8 cellular contexts compared by ENCODE assay signal in the genomic region with DNA sequence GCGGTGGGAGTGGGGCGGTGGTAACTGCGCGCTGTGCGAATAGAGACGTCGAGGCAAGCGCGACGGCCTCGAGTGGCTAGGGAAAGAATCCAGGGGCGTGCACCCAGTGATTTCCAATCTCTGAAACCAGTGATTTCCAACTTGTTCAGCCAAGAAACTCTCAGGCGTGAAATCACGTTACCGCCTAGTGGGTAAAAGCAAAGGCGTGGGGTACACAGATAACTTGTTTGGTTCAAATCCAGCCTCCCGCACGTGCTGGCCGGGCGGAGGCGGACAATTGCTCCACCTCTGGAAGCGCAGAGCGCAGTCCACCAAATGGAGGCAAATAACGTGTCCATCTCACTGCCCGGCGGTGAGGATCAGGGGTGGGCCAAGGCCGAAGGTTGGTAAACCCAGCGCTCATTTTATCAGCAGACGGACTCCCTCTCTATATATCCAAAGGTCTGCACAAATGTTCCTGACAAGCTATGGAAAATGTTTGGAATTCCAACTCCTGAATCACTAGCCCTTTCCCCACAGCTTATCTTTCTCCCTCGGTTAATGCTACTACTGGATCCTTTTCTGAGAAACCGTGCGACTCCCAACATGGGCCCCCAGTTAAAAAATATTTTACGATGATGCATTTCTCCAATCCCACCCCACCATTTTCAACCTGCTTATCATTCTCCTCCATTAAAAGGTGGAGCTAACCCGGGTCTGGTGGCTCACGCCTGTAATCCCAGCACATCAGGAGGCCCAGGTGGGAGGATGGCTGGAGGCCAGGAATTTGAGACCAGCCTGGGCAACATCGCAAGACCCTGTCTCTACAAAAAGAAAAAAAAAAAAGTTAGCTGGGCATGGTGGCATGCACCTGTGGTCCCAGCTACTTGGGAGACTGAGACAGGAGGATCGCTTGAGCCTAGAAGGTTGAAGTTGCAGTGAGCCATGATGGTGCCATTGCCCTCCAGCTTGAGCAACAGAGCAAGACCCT. TPM values are rescaled to one million over a fixed set of nuclear protein-coding genes. Genes with fewer than 3 reads are reported as not detected.
DNase-seq lines count a peak whose midpoint lies in the region; ATAC-seq and TF ChIP-seq lines count a peak whose summit lies in the region.

No MANE protein-coding gene starts in this region.

- DNase-seq in EL (peak; percentile 44), PC-3 (no peak), endothelial cell (ENCODE audit: low spot score) (peak; percentile 19), SW 1271 (lab: John Stamatoyannopoulos, UW) (no peak), 8988T (no peak)

- CTCF ChIA-PET in PC-3 (lab: Charles Lee): interaction anchor here (0.5 kb wide), 1 partner anchor 86 kb away, joined by 3 read pairs; no protein-coding TSS in a partner anchor

- H3K36me3 ChIP-seq in PC-3 (ENCODE audit: low read depth, low read length): no peaks in the 10 kb centered on the region
- H3K36me3 ChIP-seq in muscle layer of duodenum (ENCODE audit: control insufficient read depth in 1 of 2, insufficient read depth in 2 of 2, low read length in 2 of 2): no peaks in the 10 kb centered on the region

- no peaks in the 10 kb centered on the region for H3F3A ChIP-seq in PC-3 (ENCODE audit: low read length, unreplicated experiment)

- peak overlapping the region; percentile 89 for H3K27ac Mint-ChIP-seq in endothelial cell (ENCODE audit: unreplicated experiment)

- H3K27ac ChIP-seq in PC-3 (ENCODE audit: low read length) (peak overlapping the region; percentile 16; the same call in 1 of the 2 replicates), muscle layer of duodenum (ENCODE audit: low read length) (peak overlapping the region; percentile 85)

- TF ChIP-seq CTCF in PC-3 (conservative IDR thresholded peaks at IDR 0.05; ENCODE audit: low read depth, low read length): 0 out of 2 replicates have a peak, but pooled peaks have one; percentile 13
- TF ChIP-seq CTCF in endothelial cell (IDR thresholded peaks at IDR 0.05; ENCODE audit: unreplicated experiment): no peak

- peaks cover 12% of the 10 kb centered on the region; the same call in 1 of the 2 replicates for H4K20me1 ChIP-seq in PC-3 (ENCODE audit: low read length)

- H3K4me1 Mint-ChIP-seq in endothelial cell (ENCODE audit: unreplicated experiment): peaks cover 43% of the 10 kb centered on the region

- peaks cover 14% of the 10 kb centered on the region for H3K27me3 Mint-ChIP-seq in endothelial cell (ENCODE audit: unreplicated experiment)

- POLR2A ChIA-PET in PC-3 (lab: Charles Lee; ENCODE audit: unreplicated experiment): interaction anchor here (0.7 kb wide), 1 partner anchor 221 kb away, joined by 3 read pairs; no protein-coding TSS in a partner anchor

- H3K4me1 ChIP-seq in PC-3 (ENCODE audit: insufficient read depth, low read length) (peaks cover 28% of the 10 kb centered on the region), muscle layer of duodenum (ENCODE audit: control insufficient read depth in 1 of 2, insufficient read depth in 2 of 2, low read length in 2 of 2) (peaks cover 5 to 18% of the 10 kb centered on the region in 2 donors)

- no peaks in the 10 kb centered on the region for H3K9me3 ChIP-seq in PC-3 (ENCODE audit: low read length)
- H3K9me3 ChIP-seq in muscle layer of duodenum (ENCODE audit: control insufficient read depth in 1 of 2, low read length in 2 of 2): no peaks in the 10 kb centered on the region

- H3K4me2 ChIP-seq in PC-3 (ENCODE audit: low read length): peak overlapping the region; percentile 98

- BruUV-seq in PC-3 (replicated peaks; lab: Mats Ljungman, UMichigan): TSS peak; percentile 84

- peak overlapping the region; percentile 98 for H2AFZ ChIP-seq in PC-3 (ENCODE audit: low read length)

- H3K9ac ChIP-seq in PC-3 (ENCODE audit: low read length): peak overlapping the region; percentile 61

- no peaks in the 10 kb centered on the region for H3K9me2 ChIP-seq in PC-3 (replicated peaks; ENCODE audit: low read length)

- H3K36me3 Mint-ChIP-seq in endothelial cell (ENCODE audit: low read depth, unreplicated experiment): peaks cover 5% of the 10 kb centered on the region

- intact Hi-C loops in PC-3 (cut with micrococcal nuclease): loop anchor here (5.0 kb wide), 1 partner anchor 157 kb away; no protein-coding TSS in a partner anchor

- no peak; the same call in 1 of the 2 replicates for ATAC-seq in PC-3
- no peak for ATAC-seq in GM19397 (IDR thresholded peaks at IDR 0.05; ENCODE audit: unreplicated experiment)
- ATAC-seq in GM18861 (IDR thresholded peaks at IDR 0.05; ENCODE audit: unreplicated experiment): no peak

- H3K27me3 ChIP-seq in PC-3 (ENCODE audit: low read length): no peaks in the 10 kb centered on the region
- H3K27me3 ChIP-seq in muscle layer of duodenum (ENCODE audit: low read depth, low read length): no peaks in the 10 kb centered on the region

- no peaks in the 10 kb centered on the region for H3K9me3 Mint-ChIP-seq in endothelial cell (ENCODE audit: unreplicated experiment)

- peaks cover 40% of the 10 kb centered on the region for H3K79me2 ChIP-seq in PC-3 (ENCODE audit: low read length)

- peak overlapping the region; percentile 85 for H3K4me3 ChIP-seq in PC-3 (ENCODE audit: low read length)
- H3K4me3 ChIP-seq in muscle layer of duodenum (ENCODE audit: low read depth in 1 of 2, low read length in 2 of 2): peak overlapping the region; percentile 52 to 89

- peak overlapping the region; percentile 95 for H3K4me3 Mint-ChIP-seq in endothelial cell (ENCODE audit: unreplicated experiment)

RNA-seq across cellular contexts. Expression of a gene that starts 0.9 kb away (rescaled TPM):
- total RNA-seq in PC-3 (2014; rRNA removed) (30.8 and 39.6 TPM in 2 replicates), endothelial cell (ENCODE audit: unreplicated experiment) (119 TPM)

RNA-seq across cellular contexts. Expression of a gene that starts 9.8 kb away (rescaled TPM):
- total RNA-seq in PC-3 (2014; rRNA removed) (11.4 and 15.4 TPM in 2 replicates), endothelial cell (ENCODE audit: unreplicated experiment) (63.5 TPM)

Comparison
In these comparisons a context has a peak if more than half of its experiments do, and no peak if none do; other contexts are left out.
1. DNase-seq: peak in EL (single experiment) and endothelial cell (single experiment); none in PC-3 (single experiment), SW 1271 (0 of 2) and 8988T (single experiment).